ENCODE assay signal across 1 cellular context in genomic region chrX:124386401-124386800, GRCh38.
TF ChIP-seq lines count a peak whose summit lies in the region.

No MANE protein-coding gene starts in this region.

TF ChIP-seq in HepG2, 621 proteins besides CTCF, POLR2A, EP300 and RAD21:
- TF ChIP-seq ATF7 (IDR thresholded peaks at IDR 0.05) (peak; percentile 78), ATF7 (CRISPR knock-in tag; IDR thresholded peaks at IDR 0.05) (no peak), GPN1 (CRISPR knock-in tag; IDR thresholded peaks at IDR 0.05; ENCODE audit: borderline replicate concordance) (no peak), TBL1XR1 (IDR thresholded peaks at IDR 0.05; ENCODE audit: borderline replicate concordance, low read length, partially characterized antibody) (no peak), ZNF550 (CRISPR knock-in tag; IDR thresholded peaks at IDR 0.05; ENCODE audit: borderline replicate concordance) (no peak), MEIS2 (CRISPR knock-in tag; IDR thresholded peaks at IDR 0.05) (no peak), CREB1 (IDR thresholded peaks at IDR 0.05) (peak; percentile 63), CREB1 (CRISPR knock-in tag; IDR thresholded peaks at IDR 0.05) (no peak)
- TF ChIP-seq, protein P1, sequence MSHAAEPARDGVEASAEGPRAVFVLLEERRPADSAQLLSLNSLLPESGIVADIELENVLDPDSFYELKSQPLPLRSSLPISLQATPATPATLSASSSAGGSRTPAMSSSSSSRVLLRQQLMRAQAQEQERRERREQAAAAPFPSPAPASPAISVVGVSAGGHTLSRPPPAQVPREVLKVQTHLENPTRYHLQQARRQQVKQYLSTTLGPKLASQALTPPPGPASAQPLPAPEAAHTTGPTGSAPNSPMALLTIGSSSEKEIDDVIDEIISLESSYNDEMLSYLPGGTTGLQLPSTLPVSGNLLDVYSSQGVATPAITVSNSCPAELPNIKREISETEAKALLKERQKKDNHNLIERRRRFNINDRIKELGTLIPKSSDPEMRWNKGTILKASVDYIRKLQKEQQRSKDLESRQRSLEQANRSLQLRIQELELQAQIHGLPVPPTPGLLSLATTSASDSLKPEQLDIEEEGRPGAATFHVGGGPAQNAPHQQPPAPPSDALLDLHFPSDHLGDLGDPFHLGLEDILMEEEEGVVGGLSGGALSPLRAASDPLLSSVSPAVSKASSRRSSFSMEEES (CRISPR knock-in tag; IDR thresholded peaks at IDR 0.05) = no peak
